Comparison of ENCODE assay signal across 8 cellular contexts in the genomic region with DNA sequence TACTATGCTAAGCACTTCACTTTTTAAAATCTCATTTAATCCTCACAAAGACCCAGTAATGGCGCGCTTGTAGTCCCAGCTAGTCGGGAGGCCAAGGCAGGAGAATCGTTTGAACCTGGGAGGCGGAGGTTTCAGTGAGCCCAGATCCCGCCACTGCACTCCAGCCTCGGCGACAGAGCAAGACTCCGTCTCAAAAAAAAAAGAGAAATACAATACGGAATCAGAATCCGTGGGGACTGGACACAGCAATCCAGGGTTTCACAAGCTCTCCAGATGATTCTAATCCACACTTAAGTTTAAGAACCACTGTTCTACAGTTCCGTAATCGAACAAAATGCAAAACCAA. TPM values are rescaled to one million over a fixed set of nuclear protein-coding genes. Genes with fewer than 3 reads are reported as not detected.
A peak's percentile ranks its signal among the peaks of the same experiment; 100 is the strongest.
DNase-seq lines count a peak whose midpoint lies in the region; ATAC-seq and TF ChIP-seq lines count a peak whose summit lies in the region.

No MANE protein-coding gene starts in this region.

- CTCF ChIA-PET in RWPE1 (lab: Yijun Ruan, JAX) = interaction anchor here (1.0 kb wide), 1 partner anchor 116 kb away, joined by 3 read pairs; no protein-coding TSS in a partner anchor

- peak overlapping the region; percentile 98 for H2AFZ ChIP-seq in parathyroid adenoma

- WGBS in esophagus muscularis mucosa = 74% methylated on average over 13 of the region's 13 CpGs

- TF ChIP-seq POLR2A in esophagus muscularis mucosa (IDR thresholded peaks at IDR 0.05; ENCODE audit: low read depth) = no peak

- H3K36me3 ChIP-seq in esophagus muscularis mucosa (no peaks in the 10 kb centered on the region), parathyroid adenoma (ENCODE audit: control insufficient read depth, insufficient read depth, low read length) (no peaks in the 10 kb centered on the region)

- no peak for ATAC-seq in GM21528 (IDR thresholded peaks at IDR 0.05; ENCODE audit: low FRiP score, unreplicated experiment)
- no peak for ATAC-seq in GM18868 (IDR thresholded peaks at IDR 0.05; ENCODE audit: unreplicated experiment)

- POLR2A ChIA-PET in RWPE1 (lab: Yijun Ruan, JAX; ENCODE audit: low non-redundant PET) = interaction anchor here (0.5 to 0.6 kb wide), 2 partner anchors 15 to 26 kb away, joined by 3 to 4 read pairs; a partner anchor contains a TSS

- H3K4me1 ChIP-seq in esophagus muscularis mucosa (peaks cover 13 to 21% (median 16%) of the 10 kb centered on the region in 4 donors), parathyroid adenoma (peaks cover 13% of the 10 kb centered on the region)

- no peaks in the 10 kb centered on the region for H3K9me3 ChIP-seq in esophagus muscularis mucosa
- no peaks in the 10 kb centered on the region for H3K9me3 ChIP-seq in parathyroid adenoma (ENCODE audit: control insufficient read depth, low read length)

- peak; percentile 25 for DNase-seq in DMS114 treated with DMSO at 0.1 percent for 48 hours (lab: John Stamatoyannopoulos, UW; ENCODE audit: unreplicated experiment)
- DNase-seq in RWPE1 (ENCODE audit: low spot score) = no peak
- no peak for DNase-seq in esophagus muscularis mucosa (ENCODE audit: extremely low spot score)
- DNase-seq in glomerular visceral epithelial cell (ENCODE audit: extremely low spot score) = no peak
- no peak for DNase-seq in occipital lobe (lab: John Stamatoyannopoulos, UW)

- intact Hi-C loops in esophagus muscularis mucosa (cut with DNase I) = loop anchor here (10.0 kb wide), 1 partner anchor 113 kb away; no protein-coding TSS in a partner anchor

- H3K4me2 ChIP-seq in parathyroid adenoma (ENCODE audit: low read length) = peak overlapping the region; percentile 94

- peak overlapping the region; percentile 79 to 97 (median 90) for H3K4me3 ChIP-seq in esophagus muscularis mucosa
- H3K4me3 ChIP-seq in parathyroid adenoma (ENCODE audit: low read depth, low read length) = peak overlapping the region; percentile 93

- no peaks in the 10 kb centered on the region for H3K27me3 ChIP-seq in esophagus muscularis mucosa
- H3K27me3 ChIP-seq in parathyroid adenoma (ENCODE audit: control insufficient read depth, insufficient read depth, low read length) = no peaks in the 10 kb centered on the region

- TF ChIP-seq CTCF in RWPE1 (conservative IDR thresholded peaks at IDR 0.05; ENCODE audit: low read depth) = no peak
- no peak for TF ChIP-seq CTCF in esophagus muscularis mucosa (IDR thresholded peaks at IDR 0.05)
- no peak for TF ChIP-seq CTCF in parathyroid adenoma (IDR thresholded peaks at IDR 0.05)

- TF ChIP-seq EP300 in esophagus muscularis mucosa (IDR thresholded peaks at IDR 0.05) = no peak

- H3K79me2 ChIP-seq in parathyroid adenoma = peaks cover 5% of the 10 kb centered on the region

- peak overlapping the region; percentile 66 for H3K27ac ChIP-seq in RWPE1
- peak overlapping the region; percentile 79 to 86 (median 85) for H3K27ac ChIP-seq in esophagus muscularis mucosa (replicated peaks in 1 of 4)
- H3K27ac ChIP-seq in parathyroid adenoma = peak overlapping the region; percentile 80

- no peak overlapping the region for H3K9ac ChIP-seq in parathyroid adenoma

RNA-seq across cellular contexts. Expression of a gene that starts 0.4 kb away (rescaled TPM):
- total RNA-seq in esophagus muscularis mucosa (10 to 100 TPM; 28.7 to 49.0 (median 41.6) TPM), occipital lobe (36.8 TPM)

RNA-seq across cellular contexts. Expression of a gene that starts 25.7 kb away (rescaled TPM):
- total RNA-seq in esophagus muscularis mucosa (100 to 1,000 TPM; 204 to 271 (median 222) TPM), occipital lobe (136 TPM)
